ENCODE assay signal across 19 cellular contexts in genomic region chr11:133049244-133050019, GRCh38.
"Had no signal": no experiment of that assay in that cellular context is flagged by ENCODE, and none has a peak within 500 bp of the region (broad histone marks: within the 10 kb centered on the region; RNA-seq: fewer than 3 reads in every experiment).

No MANE protein-coding gene starts in this region.

- H3K4me1 ChIP-seq: SJSA1 had no signal

- H3K27ac ChIP-seq: SJSA1, SK-N-MC had no signal

- H3K4me1 Mint-ChIP-seq: IgD-negative memory B cell had no signal

- H3K36me3 ChIP-seq: SJSA1 had no signal

- H3K27ac Mint-ChIP-seq: IgD-negative memory B cell had no signal

- H3K4me3 ChIP-seq: SJSA1, SK-N-MC had no signal

- H3K36me3 Mint-ChIP-seq: IgD-negative memory B cell had no signal

- H3K4me3 Mint-ChIP-seq: IgD-negative memory B cell had no signal

- H3K27me3 Mint-ChIP-seq: IgD-negative memory B cell had no signal

- DNase-seq: KBM-7, MV-4-11, NCI-H1048, NCI-H1105, NCI-H1417, NCI-H1436 treated with DMSO at 0.1 percent for 48 hours, NCI-H1694, NCI-H187 treated with DMSO at 0.1 percent for 48 hours, NCI-H2029 treated with DMSO at 0.1 percent for 48 hours, NCI-H2171 treated with DMSO at 0.1 percent for 48 hours, NCI-H524, NCI-H69, NCI-H774, Right ventricle myocardium superior, RPMI8226, SIG-M5 had no signal

- H3K27me3 ChIP-seq: SJSA1 had no signal
